8 cellular contexts compared by ENCODE assay signal in the genomic region with DNA sequence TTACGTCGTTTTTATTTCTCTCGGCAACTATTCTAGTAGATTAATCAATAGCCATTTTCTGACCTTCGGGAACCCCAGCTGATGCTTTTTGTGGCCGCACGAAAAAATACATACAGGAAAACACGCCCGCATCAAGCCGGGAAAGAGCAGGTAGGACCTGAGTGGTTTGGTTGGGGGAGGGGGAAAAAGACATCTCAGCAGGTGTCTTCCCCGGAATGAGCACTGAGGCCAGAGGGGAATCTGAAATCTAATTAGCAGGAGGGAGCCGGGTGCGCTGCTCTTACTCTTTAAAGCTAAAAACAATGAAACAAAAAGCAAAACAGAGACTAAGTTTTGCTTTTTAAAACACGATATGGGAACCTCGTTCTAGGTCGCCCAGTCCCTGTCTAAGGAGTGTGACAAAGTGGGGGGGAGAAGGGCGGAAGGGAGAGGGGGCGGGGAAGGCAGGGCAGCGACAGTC. TPM values are rescaled to one million over a fixed set of nuclear protein-coding genes. Genes with fewer than 3 reads are reported as not detected.
DNase-seq lines count a peak whose midpoint lies in the region; ATAC-seq and TF ChIP-seq lines count a peak whose summit lies in the region.

No MANE protein-coding gene starts in this region.

- peaks cover 10% of the 10 kb centered on the region for H3K9me3 Mint-ChIP-seq in activated naive CD4-positive, alpha-beta T cell treated with anti-CD3 and anti-CD28 coated beads, Interleukin-2, amount 50 U/mL, for 24 hours

- TF ChIP-seq EP300 in suprapubic skin (IDR thresholded peaks at IDR 0.05), result no peak

- no peak for TF ChIP-seq CTCF in suprapubic skin (IDR thresholded peaks at IDR 0.05)

- WGBS in suprapubic skin, result 8% methylated on average over 18 of the region's 18 CpGs

- peak overlapping the region; percentile 84 for H3K4me3 Mint-ChIP-seq in activated naive CD4-positive, alpha-beta T cell treated with anti-CD3 and anti-CD28 coated beads, Interleukin-2, amount 50 U/mL, for 24 hours
- peak overlapping the region; percentile 83 for H3K4me3 Mint-ChIP-seq in T-helper 17 cell

- H3K27me3 Mint-ChIP-seq in activated naive CD4-positive, alpha-beta T cell treated with anti-CD3 and anti-CD28 coated beads, Interleukin-2, amount 50 U/mL, for 24 hours, result peaks cover 61% of the 10 kb centered on the region
- H3K27me3 Mint-ChIP-seq in T-helper 17 cell, result peaks cover 50% of the 10 kb centered on the region

- H3K4me1 ChIP-seq in iPS-15b (ENCODE audit: control insufficient read depth, insufficient read depth, low read length), result peaks cover 15% of the 10 kb centered on the region
- peaks cover 62% of the 10 kb centered on the region for H3K4me1 ChIP-seq in suprapubic skin

- H3K27me3 ChIP-seq in iPS-15b (ENCODE audit: control insufficient read depth, insufficient read depth, low read length) (peaks cover 63% of the 10 kb centered on the region), suprapubic skin (peaks cover 100% of the 10 kb centered on the region)

- DNase-seq in activated naive CD4-positive, alpha-beta T cell (lab: John Stamatoyannopoulos, UW), result no peak
- DNase-seq in T-helper 17 cell, result no peak
- DNase-seq in suprapubic skin (ENCODE audit: low spot score in 2 of 2), result no peak
- DNase-seq in GDM1 (lab: John Stamatoyannopoulos, UW), result no peak

- ATAC-seq in T-helper 17 cell (no peak), GM21737 (IDR thresholded peaks at IDR 0.05; ENCODE audit: unreplicated experiment) (no peak), GM18519 (IDR thresholded peaks at IDR 0.05; ENCODE audit: low FRiP score, unreplicated experiment) (no peak)

- H3K27ac ChIP-seq in suprapubic skin, result no peak overlapping the region

- no peak for TF ChIP-seq POLR2A in suprapubic skin (IDR thresholded peaks at IDR 0.05)

- peaks cover 33% of the 10 kb centered on the region for H3K4me1 Mint-ChIP-seq in activated naive CD4-positive, alpha-beta T cell treated with anti-CD3 and anti-CD28 coated beads, Interleukin-2, amount 50 U/mL, for 24 hours
- H3K4me1 Mint-ChIP-seq in T-helper 17 cell, result peaks cover 7% of the 10 kb centered on the region

- H3K4me3 ChIP-seq in iPS-15b (ENCODE audit: low read depth, low read length) (peak overlapping the region; percentile 76), suprapubic skin (peak overlapping the region; percentile 65)

- peaks cover 12% of the 10 kb centered on the region for H3K36me3 Mint-ChIP-seq in activated naive CD4-positive, alpha-beta T cell treated with anti-CD3 and anti-CD28 coated beads, Interleukin-2, amount 50 U/mL, for 24 hours
- H3K36me3 Mint-ChIP-seq in T-helper 17 cell (ENCODE audit: low read depth), result peaks cover 2% of the 10 kb centered on the region

- peak overlapping the region; percentile 73 for H3K27ac Mint-ChIP-seq in activated naive CD4-positive, alpha-beta T cell treated with anti-CD3 and anti-CD28 coated beads, Interleukin-2, amount 50 U/mL, for 24 hours
- H3K27ac Mint-ChIP-seq in T-helper 17 cell, result peak overlapping the region; percentile 87

- H3K36me3 ChIP-seq in iPS-15b (ENCODE audit: control insufficient read depth, insufficient read depth, low read length) (no peaks in the 10 kb centered on the region), suprapubic skin (no peaks in the 10 kb centered on the region)

- no peak overlapping the region for H3K9ac ChIP-seq in iPS-15b (ENCODE audit: low read depth, low read length)

- peaks cover 15% of the 10 kb centered on the region for H3K9me3 ChIP-seq in T-helper 17 cell (ENCODE audit: control insufficient read depth, low read length, poor library complexity, severe bottlenecking)
- H3K9me3 ChIP-seq in iPS-15b (ENCODE audit: control insufficient read depth, insufficient read depth, low read length), result no peaks in the 10 kb centered on the region
- no peaks in the 10 kb centered on the region for H3K9me3 ChIP-seq in suprapubic skin

RNA-seq across cellular contexts. Expression of a gene that starts 0.5 kb away (rescaled TPM):
- total RNA-seq in T-helper 17 cell (not detected), suprapubic skin (1 to 10 TPM in 2 of 4 donors, under 1 TPM in 1, not detected in 1; 0.26 to 2.8 (median 1.5) TPM)

RNA-seq across cellular contexts. Expression of a gene that starts 45.6 kb away (rescaled TPM):
- 10 to 100 TPM; 15.0 to 18.9 TPM for total RNA-seq in T-helper 17 cell
- 10 to 100 TPM in 3 of 4 donors, 1 to 10 TPM in 1; 10.0 to 45.0 (median 17.6) TPM for total RNA-seq in suprapubic skin
